In the genomic region with DNA sequence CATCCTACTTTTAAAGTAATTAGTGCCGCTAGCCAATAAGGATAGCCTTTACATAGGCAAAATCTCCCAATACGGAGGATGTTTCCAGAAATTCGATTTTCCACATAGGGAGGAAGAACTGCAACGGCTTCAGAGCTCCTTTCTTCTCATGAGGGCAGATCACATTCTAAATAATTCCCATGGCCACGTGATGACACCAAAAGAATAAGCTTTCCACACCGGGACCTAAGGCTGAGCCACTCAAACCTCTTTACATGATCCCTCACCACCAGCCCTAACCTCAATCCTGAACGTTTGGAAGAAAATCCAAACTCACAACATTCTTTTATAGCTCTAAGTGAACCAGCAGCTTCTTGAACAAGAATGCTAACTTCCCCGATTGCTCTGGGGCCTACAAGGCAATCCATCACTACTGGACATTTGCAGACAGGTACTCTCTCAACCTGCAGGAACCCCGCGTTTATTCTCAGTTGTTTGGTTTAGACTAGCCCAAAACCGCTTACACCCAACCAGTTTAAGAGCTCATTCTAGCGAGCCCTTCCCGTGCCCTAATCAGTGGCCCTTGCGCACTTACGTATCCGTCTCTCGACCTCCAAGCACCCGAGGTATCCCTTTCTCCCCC, we compare ENCODE assay signal across 7 cellular contexts. TPM values are rescaled to one million over a fixed set of nuclear protein-coding genes. Genes with fewer than 3 reads are reported as not detected.
A peak's percentile ranks its signal among the peaks of the same experiment; 100 is the strongest.
DNase-seq lines count a peak whose midpoint lies in the region; ATAC-seq and TF ChIP-seq lines count a peak whose summit lies in the region.

No MANE protein-coding gene starts in this region.

- 14 to 17% (median 17%) methylated on average over 18 of the region's 18 CpGs for WGBS in stomach, 5 donors

- H3K9me3 ChIP-seq in stomach = no peaks in the 10 kb centered on the region

- no peaks in the 10 kb centered on the region for H3K9me3 Mint-ChIP-seq in activated naive CD8-positive, alpha-beta T cell treated with anti-CD3 and anti-CD28 coated beads, Interleukin-2, amount 50 U/mL, for 24 hours

- no peak for ATAC-seq in activated naive CD8-positive, alpha-beta T cell treated with anti-CD3 and anti-CD28 coated beads, Interleukin-2, amount 50 U/mL, for 24 hours
- ATAC-seq in GM19397 (IDR thresholded peaks at IDR 0.05; ENCODE audit: unreplicated experiment) (no peak), HG02588 (IDR thresholded peaks at IDR 0.05; ENCODE audit: unreplicated experiment) (no peak)

- no peaks in the 10 kb centered on the region for H3K36me3 Mint-ChIP-seq in activated naive CD8-positive, alpha-beta T cell treated with anti-CD3 and anti-CD28 coated beads, Interleukin-2, amount 50 U/mL, for 24 hours (ENCODE audit: low read depth)

- intact Hi-C loops in stomach (cut with DNase I; ENCODE audit: low total_unique reads) = no loop called here

- peaks cover 6 to 42% (median 24%) of the 10 kb centered on the region in 4 donors for H3K4me1 ChIP-seq in stomach

- no peaks in the 10 kb centered on the region for H3K27me3 ChIP-seq in stomach

- H3K27ac ChIP-seq in stomach = peak overlapping the region; percentile 86 to 93 (median 90)

- H3K36me3 ChIP-seq in stomach = no peaks in the 10 kb centered on the region

- TF ChIP-seq POLR2A in stomach (IDR thresholded peaks at IDR 0.05) = no peak

- H3K27ac Mint-ChIP-seq in activated naive CD8-positive, alpha-beta T cell treated with anti-CD3 and anti-CD28 coated beads, Interleukin-2, amount 50 U/mL, for 24 hours = peak overlapping the region; percentile 77

- no peak for TF ChIP-seq EP300 in stomach (IDR thresholded peaks at IDR 0.05)

- no peak for TF ChIP-seq CTCF in stomach (IDR thresholded peaks at IDR 0.05)

- H3K27me3 Mint-ChIP-seq in activated naive CD8-positive, alpha-beta T cell treated with anti-CD3 and anti-CD28 coated beads, Interleukin-2, amount 50 U/mL, for 24 hours = no peaks in the 10 kb centered on the region

- H3K4me1 Mint-ChIP-seq in activated naive CD8-positive, alpha-beta T cell treated with anti-CD3 and anti-CD28 coated beads, Interleukin-2, amount 50 U/mL, for 24 hours = peaks cover 37% of the 10 kb centered on the region

- in situ Hi-C loops in G401 (cut with HindIII; ENCODE audit: low sequenced_read_pairs) = no loop called here

- H3K4me3 ChIP-seq in stomach = peak overlapping the region; percentile 85 to 92 (median 86)

- peak overlapping the region; percentile 88 for H3K4me3 Mint-ChIP-seq in activated naive CD8-positive, alpha-beta T cell treated with anti-CD3 and anti-CD28 coated beads, Interleukin-2, amount 50 U/mL, for 24 hours

- peak; percentile 54 for DNase-seq in G401 (ENCODE audit: low spot score)
- peak; percentile 19 for DNase-seq in LHCN-M2 (ENCODE audit: low read depth)
- DNase-seq in activated naive CD8-positive, alpha-beta T cell treated with anti-CD3 and anti-CD28 coated beads, Interleukin-2, amount 50 U/mL, for 24 hours = no peak
- peak; percentile 42 for DNase-seq in inferior parietal cortex (ENCODE audit: extremely low spot score)
- DNase-seq in stomach = no peak

RNA-seq across cellular contexts. Expression of a gene that starts 0.9 kb away (rescaled TPM):
- total RNA-seq in G401 (2014; rRNA removed; shearing (Covaris generic)) = 13.5 and 18.0 TPM in 2 replicates
- 14.5 and 27.3 TPM in 2 replicates for total RNA-seq in LHCN-M2 (2014; rRNA removed)
- 7.3 TPM for polyA plus RNA-seq in LHCN-M2 (2012)
- total RNA-seq in stomach = 100 to 1,000 TPM in 2 of 5 donors, 10 to 100 TPM in 3; 22.0 to 154 (median 39.3) TPM
- polyA plus RNA-seq in stomach = 10 to 100 TPM in 1 of 3 donors, 1 to 10 TPM in 2; 6.7 to 13.4 (median 8.7) TPM

RNA-seq across cellular contexts. Expression of a gene that starts 58.2 kb away (rescaled TPM):
- total RNA-seq in G401 (2014; rRNA removed; shearing (Covaris generic)) = 32.3 and 35.7 TPM in 2 replicates
- 24.4 and 35.6 TPM in 2 replicates for total RNA-seq in LHCN-M2 (2014; rRNA removed)
- 14.4 TPM for polyA plus RNA-seq in LHCN-M2 (2012)
- 100 to 1,000 TPM in 1 of 5 donors, 10 to 100 TPM in 4; 15.8 to 184 (median 64.9) TPM for total RNA-seq in stomach
- 10 to 100 TPM in 2 of 3 donors, 1 to 10 TPM in 1; 8.9 to 14.8 (median 13.5) TPM for polyA plus RNA-seq in stomach

Comparison
In these comparisons a context has a peak if more than half of its experiments do, and no peak if none do; other contexts are left out.
1. DNase-seq: peak in G401 (single experiment), LHCN-M2 (single experiment) and inferior parietal cortex (single experiment); none in activated naive CD8-positive, alpha-beta T cell treated with anti-CD3 and anti-CD28 coated beads, Interleukin-2, amount 50 U/mL, for 24 hours (single experiment) and stomach (single experiment).